1 cellular context compared by ENCODE assay signal in the genomic region with DNA sequence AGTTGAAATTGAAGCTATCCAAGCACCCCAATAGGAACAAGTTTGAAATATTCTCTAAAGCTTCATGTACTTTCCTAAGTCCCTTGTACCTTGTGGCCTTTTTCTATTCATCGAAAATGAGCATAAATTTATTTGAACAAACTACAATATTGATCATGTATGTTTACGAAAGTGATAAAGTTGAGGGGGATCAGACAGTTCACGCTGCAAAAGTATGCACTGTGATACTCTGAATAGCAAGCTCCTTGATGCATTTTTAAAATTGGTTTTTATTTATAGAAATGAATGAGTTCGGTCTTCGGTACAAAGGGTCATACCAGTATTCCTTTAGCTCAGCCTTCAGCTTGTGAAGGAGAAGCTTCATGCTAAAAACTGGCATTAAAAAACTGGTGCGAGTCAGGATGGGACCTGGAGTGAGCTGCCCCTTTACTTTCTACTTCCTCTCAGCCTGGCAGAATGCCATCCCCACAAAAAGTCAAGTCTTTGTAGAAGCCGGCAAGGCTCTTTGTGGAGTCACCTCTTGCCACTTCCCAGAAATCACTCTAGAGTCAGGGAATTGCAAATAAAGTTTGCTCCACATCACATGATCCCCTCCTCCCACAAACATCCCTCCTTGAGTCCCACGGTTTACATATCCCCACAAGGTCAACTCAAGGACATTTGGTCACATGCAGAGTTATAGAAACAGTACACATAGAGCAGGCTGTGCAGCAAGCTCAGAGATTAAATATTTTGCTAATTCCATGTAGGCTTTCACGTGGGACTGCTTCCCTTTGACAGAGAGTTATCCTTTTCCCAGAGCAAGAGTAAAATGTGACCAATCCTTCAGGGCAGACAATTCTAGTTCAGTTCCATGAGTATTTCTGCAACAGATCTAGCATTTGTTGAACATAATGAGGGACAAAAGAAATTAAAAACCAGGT.
A peak's percentile ranks its signal among the peaks of the same experiment; 100 is the strongest.
TF ChIP-seq lines count a peak whose summit lies in the region.

No MANE protein-coding gene starts in this region.

TF ChIP-seq in HepG2, 621 proteins besides CTCF, POLR2A, EP300 and RAD21 (continued from another document and continues in another):
- TF ChIP-seq ZNF281 (CRISPR knock-in tag; IDR thresholded peaks at IDR 0.05; ENCODE audit: borderline replicate concordance): peak; percentile 96
- no peak for TF ChIP-seq ZBTB46 (CRISPR knock-in tag; IDR thresholded peaks at IDR 0.05; ENCODE audit: borderline replicate concordance)
- TF ChIP-seq ELF1 (CRISPR knock-in tag; IDR thresholded peaks at IDR 0.05): peak; percentile 68
- TF ChIP-seq NFYC (CRISPR knock-in tag; IDR thresholded peaks at IDR 0.05): peak; percentile 34; the same call in 1 of the 2 replicates
- TF ChIP-seq AGO1 (IDR thresholded peaks at IDR 0.05; ENCODE audit: low read depth, low read length, poor library complexity, severe bottlenecking): no peak
- no peak for TF ChIP-seq ZNF724P (CRISPR knock-in tag; IDR thresholded peaks at IDR 0.05; ENCODE audit: borderline replicate concordance)
- no peak for TF ChIP-seq ZSCAN30 (CRISPR knock-in tag; IDR thresholded peaks at IDR 0.05)
- TF ChIP-seq, protein P1, sequence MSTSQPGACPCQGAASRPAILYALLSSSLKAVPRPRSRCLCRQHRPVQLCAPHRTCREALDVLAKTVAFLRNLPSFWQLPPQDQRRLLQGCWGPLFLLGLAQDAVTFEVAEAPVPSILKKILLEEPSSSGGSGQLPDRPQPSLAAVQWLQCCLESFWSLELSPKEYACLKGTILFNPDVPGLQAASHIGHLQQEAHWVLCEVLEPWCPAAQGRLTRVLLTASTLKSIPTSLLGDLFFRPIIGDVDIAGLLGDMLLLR (CRISPR knock-in tag; IDR thresholded peaks at IDR 0.05): no peak
- peak in 1 of 2 experiments; percentile 94; a peak in 1 of 4 replicates for TF ChIP-seq KLF16 (CRISPR knock-in tag; IDR thresholded peaks at IDR 0.05)
- TF ChIP-seq AHDC1 (CRISPR knock-in tag; IDR thresholded peaks at IDR 0.05; ENCODE audit: borderline replicate concordance): peak; percentile 86; the same call in 1 of the 2 replicates
- TF ChIP-seq GABPA (IDR thresholded peaks at IDR 0.05; ENCODE audit: low read depth, low read length): no peak
- TF ChIP-seq GABPA (CRISPR knock-in tag; IDR thresholded peaks at IDR 0.05; ENCODE audit: low read depth): no peak; the same call in 1 of the 2 replicates
- peak; percentile 71 for TF ChIP-seq ZNF772 (CRISPR knock-in tag; IDR thresholded peaks at IDR 0.05)
- no peak for TF ChIP-seq NFE2 (CRISPR knock-in tag; IDR thresholded peaks at IDR 0.05)
- no peak for TF ChIP-seq THAP9 (CRISPR knock-in tag; IDR thresholded peaks at IDR 0.05; ENCODE audit: borderline replicate concordance)
- TF ChIP-seq, protein P2, sequence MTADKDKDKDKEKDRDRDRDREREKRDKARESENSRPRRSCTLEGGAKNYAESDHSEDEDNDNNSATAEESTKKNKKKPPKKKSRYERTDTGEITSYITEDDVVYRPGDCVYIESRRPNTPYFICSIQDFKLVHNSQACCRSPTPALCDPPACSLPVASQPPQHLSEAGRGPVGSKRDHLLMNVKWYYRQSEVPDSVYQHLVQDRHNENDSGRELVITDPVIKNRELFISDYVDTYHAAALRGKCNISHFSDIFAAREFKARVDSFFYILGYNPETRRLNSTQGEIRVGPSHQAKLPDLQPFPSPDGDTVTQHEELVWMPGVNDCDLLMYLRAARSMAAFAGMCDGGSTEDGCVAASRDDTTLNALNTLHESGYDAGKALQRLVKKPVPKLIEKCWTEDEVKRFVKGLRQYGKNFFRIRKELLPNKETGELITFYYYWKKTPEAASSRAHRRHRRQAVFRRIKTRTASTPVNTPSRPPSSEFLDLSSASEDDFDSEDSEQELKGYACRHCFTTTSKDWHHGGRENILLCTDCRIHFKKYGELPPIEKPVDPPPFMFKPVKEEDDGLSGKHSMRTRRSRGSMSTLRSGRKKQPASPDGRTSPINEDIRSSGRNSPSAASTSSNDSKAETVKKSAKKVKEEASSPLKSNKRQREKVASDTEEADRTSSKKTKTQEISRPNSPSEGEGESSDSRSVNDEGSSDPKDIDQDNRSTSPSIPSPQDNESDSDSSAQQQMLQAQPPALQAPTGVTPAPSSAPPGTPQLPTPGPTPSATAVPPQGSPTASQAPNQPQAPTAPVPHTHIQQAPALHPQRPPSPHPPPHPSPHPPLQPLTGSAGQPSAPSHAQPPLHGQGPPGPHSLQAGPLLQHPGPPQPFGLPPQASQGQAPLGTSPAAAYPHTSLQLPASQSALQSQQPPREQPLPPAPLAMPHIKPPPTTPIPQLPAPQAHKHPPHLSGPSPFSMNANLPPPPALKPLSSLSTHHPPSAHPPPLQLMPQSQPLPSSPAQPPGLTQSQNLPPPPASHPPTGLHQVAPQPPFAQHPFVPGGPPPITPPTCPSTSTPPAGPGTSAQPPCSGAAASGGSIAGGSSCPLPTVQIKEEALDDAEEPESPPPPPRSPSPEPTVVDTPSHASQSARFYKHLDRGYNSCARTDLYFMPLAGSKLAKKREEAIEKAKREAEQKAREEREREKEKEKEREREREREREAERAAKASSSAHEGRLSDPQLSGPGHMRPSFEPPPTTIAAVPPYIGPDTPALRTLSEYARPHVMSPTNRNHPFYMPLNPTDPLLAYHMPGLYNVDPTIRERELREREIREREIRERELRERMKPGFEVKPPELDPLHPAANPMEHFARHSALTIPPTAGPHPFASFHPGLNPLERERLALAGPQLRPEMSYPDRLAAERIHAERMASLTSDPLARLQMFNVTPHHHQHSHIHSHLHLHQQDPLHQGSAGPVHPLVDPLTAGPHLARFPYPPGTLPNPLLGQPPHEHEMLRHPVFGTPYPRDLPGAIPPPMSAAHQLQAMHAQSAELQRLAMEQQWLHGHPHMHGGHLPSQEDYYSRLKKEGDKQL (CRISPR knock-in tag; IDR thresholded peaks at IDR 0.05; ENCODE audit: low read depth): peak; percentile 88
- TF ChIP-seq RELA (CRISPR knock-in tag; IDR thresholded peaks at IDR 0.05): 0 out of 2 replicates have a peak, but pooled peaks have one; percentile 22
- no peak for TF ChIP-seq ZNF276 (CRISPR knock-in tag; IDR thresholded peaks at IDR 0.05; ENCODE audit: low read depth)
- peak; percentile 51; the same call in 1 of the 2 replicates for TF ChIP-seq ARID2 (CRISPR knock-in tag; IDR thresholded peaks at IDR 0.05; ENCODE audit: borderline replicate concordance)
- TF ChIP-seq GPN1 (CRISPR knock-in tag; IDR thresholded peaks at IDR 0.05; ENCODE audit: borderline replicate concordance): no peak
- TF ChIP-seq ZNF160 (CRISPR knock-in tag; IDR thresholded peaks at IDR 0.05): no peak
- no peak for TF ChIP-seq HNRNPH1 (optimal IDR thresholded peaks at IDR 0.05; ENCODE audit: low read depth, low read length)
- no peak for TF ChIP-seq ZNF737 (CRISPR knock-in tag; IDR thresholded peaks at IDR 0.05; ENCODE audit: borderline replicate concordance)
